In genomic region chr6:131014080-131014776, GRCh38 we compare ENCODE assay signal across 18 cellular contexts. TPM values are rescaled to one million over a fixed set of nuclear protein-coding genes. Genes with fewer than 3 reads are reported as not detected.
DNase-seq lines count a peak whose midpoint lies in the region; ATAC-seq, FAIRE-seq and TF ChIP-seq lines count a peak whose summit lies in the region.
"Had no signal": no experiment of that assay in that cellular context is flagged by ENCODE, and none has a peak within 500 bp of the region (broad histone marks: within the 10 kb centered on the region; RNA-seq: fewer than 3 reads in every experiment).

No MANE protein-coding gene starts in this region.

- no peak for TF ChIP-seq RAD21 in A549 (conservative IDR thresholded peaks at IDR 0.05 in 1 of 2, IDR thresholded peaks at IDR 0.05 in 1 of 2)

- 44% methylated on average over 5 of the region's 5 CpGs for WGBS in A549 (ENCODE audit: missing lambda C conversion rate)
- WGBS in heart right ventricle, 2 donors = 39 to 55% methylated on average over 5 of the region's 5 CpGs
- WGBS in ovary, 3 donors = 10 to 12% (median 11%) methylated on average over 5 of the region's 5 CpGs

- 0 out of 6 replicates have a peak overlapping the region, but pooled peaks of 1 of the 2 experiments have one; percentile 10 for H3K27ac ChIP-seq in A549
- no peak overlapping the region for H3K27ac ChIP-seq in astrocyte (ENCODE audit: low read depth, low read length)
- peak overlapping the region in 7 of 10 donors; percentile 9 to 70 (median 40) for H3K27ac ChIP-seq in heart right ventricle
- H3K27ac ChIP-seq in ovary = peak overlapping the region in 1 of 2 donors; percentile 65
- H3K27ac ChIP-seq: pancreas had no signal

- H3K4me3 Mint-ChIP-seq in astrocyte (ENCODE audit: unreplicated experiment) (peak overlapping the region; percentile 17), progenitor cell of endocrine pancreas (ENCODE audit: low read depth) (no peak overlapping the region)
- H3K4me3 Mint-ChIP-seq: activated naive CD8-positive, alpha-beta T cell; CD4-positive, alpha-beta T cell had no signal

- FAIRE-seq in A549 (lab: Jason Lieb, UNC) (no peak), astrocyte (lab: Jason Lieb, UNC) (no peak)
- FAIRE-seq: A204.1, GM12892, pancreas had no signal

- peak overlapping the region; percentile 23 for H3K27ac Mint-ChIP-seq in astrocyte (ENCODE audit: unreplicated experiment)
- H3K27ac Mint-ChIP-seq in progenitor cell of endocrine pancreas = peak overlapping the region; percentile 21
- H3K27ac Mint-ChIP-seq: activated naive CD8-positive, alpha-beta T cell; CD4-positive, alpha-beta T cell had no signal

- H3K9me3 Mint-ChIP-seq in astrocyte (ENCODE audit: unreplicated experiment) = peaks cover 3% of the 10 kb centered on the region
- peaks cover 8% of the 10 kb centered on the region for H3K9me3 Mint-ChIP-seq in progenitor cell of endocrine pancreas (ENCODE audit: low read depth)

- CTCF ChIA-PET in A549 (lab: Yijun Ruan, JAX) = interaction anchor here (0.5 kb wide), 1 partner anchor 21 kb away, joined by 3 read pairs; no protein-coding TSS in a partner anchor

- no peak overlapping the region for H3K9ac ChIP-seq in astrocyte (ENCODE audit: low read length)

- DNase-seq in A549 (ENCODE audit: low read depth in 1 of 2, low spot score in 1 of 2) = no peak
- no peak for DNase-seq in astrocyte (ENCODE audit: low read depth)
- DNase-seq in heart right ventricle = no peak
- DNase-seq in progenitor cell of endocrine pancreas (ENCODE audit: low spot score, unreplicated experiment) = no peak
- no peak for DNase-seq in NCI-H69 (lab: John Stamatoyannopoulos, UW)
- DNase-seq in omental fat pad (ENCODE audit: low spot score) = no peak
- DNase-seq in activated CD4-positive, alpha-beta T cell treated with anti-CD3 and anti-CD28 coated beads for 1 hour = no peak
- no peak for DNase-seq in ovary
- DNase-seq: CD4-positive, alpha-beta T cell; erythroblast; NCI-H187 treated with DMSO at 0.1 percent for 48 hours; NCI-H524; pancreas; PC-3; upper lobe of left lung had no signal

- peaks cover 11% of the 10 kb centered on the region for H4K20me1 ChIP-seq in astrocyte (ENCODE audit: insufficient read depth, low read length)

- H3K4me2 ChIP-seq in A549 = peak overlapping the region; percentile 62
- H3K4me2 ChIP-seq in astrocyte (ENCODE audit: low read length) = peak overlapping the region; percentile 75

- no peak for TF ChIP-seq EP300 in A549 (IDR thresholded peaks at IDR 0.05)
- no peak for TF ChIP-seq EP300 in ovary (IDR thresholded peaks at IDR 0.05)

- POLR2A ChIA-PET in A549 (lab: Yijun Ruan, JAX) = no interaction called here

- intact Hi-C loops in heart right ventricle (cut with DNase I) (loop anchor here in 1 of 10 donors (2.0 to 10.0 kb wide), 2 partner anchors 47 to 51 kb away; partner anchors contain the start of gene EPB41L2), ovary (cut with DNase I) (no loop called here)

- H3K4me1 Mint-ChIP-seq in astrocyte (ENCODE audit: low read depth, unreplicated experiment) (peaks cover 34% of the 10 kb centered on the region), progenitor cell of endocrine pancreas (ENCODE audit: low read depth) (peaks cover 18% of the 10 kb centered on the region)

- H3K79me2 ChIP-seq in astrocyte (ENCODE audit: insufficient read depth, low read length) = peaks cover 54% of the 10 kb centered on the region

- no peaks in the 10 kb centered on the region for H3K9me3 ChIP-seq in A549
- H3K9me3 ChIP-seq in astrocyte (ENCODE audit: insufficient read depth, low read depth, low read length) = no peaks in the 10 kb centered on the region
- H3K9me3 ChIP-seq in heart right ventricle = no peaks in the 10 kb centered on the region
- no peaks in the 10 kb centered on the region for H3K9me3 ChIP-seq in ovary
- H3K9me3 ChIP-seq: pancreas, upper lobe of left lung had no signal

- TF ChIP-seq CTCF in A549 (IDR thresholded peaks at IDR 0.05) (no peak), astrocyte (IDR thresholded peaks at IDR 0.05; ENCODE audit: insufficient read depth, low read depth, low read length) (no peak), heart right ventricle (IDR thresholded peaks at IDR 0.05) (no peak), progenitor cell of endocrine pancreas (IDR thresholded peaks at IDR 0.05; ENCODE audit: unreplicated experiment) (no peak), omental fat pad (IDR thresholded peaks at IDR 0.05) (no peak), ovary (IDR thresholded peaks at IDR 0.05) (no peak)

- TF ChIP-seq POLR2A in A549 (IDR thresholded peaks at IDR 0.05; ENCODE audit: low read length) (no peak), ovary (IDR thresholded peaks at IDR 0.05) (no peak)

- H3K36me3 ChIP-seq in astrocyte (ENCODE audit: insufficient read depth, low read length) = no peaks in the 10 kb centered on the region
- no peaks in the 10 kb centered on the region for H3K36me3 ChIP-seq in heart right ventricle
- H3K36me3 ChIP-seq in ovary = no peaks in the 10 kb centered on the region
- H3K36me3 ChIP-seq: pancreas, upper lobe of left lung had no signal

- H3K27me3 ChIP-seq in astrocyte (ENCODE audit: insufficient read depth, low read length) = no peaks in the 10 kb centered on the region
- H3K27me3 ChIP-seq in heart right ventricle = no peaks in the 10 kb centered on the region
- H3K27me3 ChIP-seq in ovary = no peaks in the 10 kb centered on the region
- H3K27me3 ChIP-seq: pancreas, upper lobe of left lung had no signal

- H3K27me3 Mint-ChIP-seq in astrocyte (ENCODE audit: low read depth, unreplicated experiment) (no peaks in the 10 kb centered on the region), progenitor cell of endocrine pancreas (no peaks in the 10 kb centered on the region)
- H3K27me3 Mint-ChIP-seq: activated naive CD8-positive, alpha-beta T cell; CD4-positive, alpha-beta T cell had no signal

- no peak overlapping the region for H2AFZ ChIP-seq in astrocyte (ENCODE audit: low read depth, low read length)

- H3K36me3 Mint-ChIP-seq in astrocyte (ENCODE audit: low read depth, unreplicated experiment) = peaks cover 3% of the 10 kb centered on the region
- peaks cover 7% of the 10 kb centered on the region for H3K36me3 Mint-ChIP-seq in progenitor cell of endocrine pancreas (ENCODE audit: insufficient read depth)

- peaks cover 44% of the 10 kb centered on the region for H3K4me1 ChIP-seq in A549
- peaks cover 15% of the 10 kb centered on the region for H3K4me1 ChIP-seq in astrocyte (ENCODE audit: insufficient read depth, low read length)
- H3K4me1 ChIP-seq in heart right ventricle = peaks cover 0 to 57% (median 36%) of the 10 kb centered on the region in 9 donors
- peaks cover 7% of the 10 kb centered on the region for H3K4me1 ChIP-seq in ovary (ENCODE audit: insufficient read depth)

- H3K4me3 ChIP-seq in A549 (no peak overlapping the region), astrocyte (ENCODE audit: insufficient read depth, low read depth, low read length) (no peak overlapping the region), heart right ventricle (peak overlapping the region in 1 of 10 donors; percentile 34), ovary (no peak overlapping the region)

- ATAC-seq in A549 = no peak
- peak in 6 of 8 donors; percentile 59 to 82 (median 69) for ATAC-seq in heart right ventricle
- ATAC-seq in omental fat pad (ENCODE audit: low FRiP score) = no peak
- ATAC-seq: PC-3 had no signal

TF ChIP-seq in A549, 52 proteins besides CTCF, POLR2A, EP300 and RAD21 (continues in another document):
- TF ChIP-seq RNF2 (IDR thresholded peaks at IDR 0.05; ENCODE audit: borderline replicate concordance, low read depth) = no peak
- TF ChIP-seq KDM5A (IDR thresholded peaks at IDR 0.05) = no peak
- no peak for TF ChIP-seq FOSB (CRISPR knock-in tag; IDR thresholded peaks at IDR 0.05)
- TF ChIP-seq CHD4 (IDR thresholded peaks at IDR 0.05; ENCODE audit: borderline replicate concordance) = no peak
- TF ChIP-seq HEYL (CRISPR knock-in tag; IDR thresholded peaks at IDR 0.05) = no peak
- no peak for TF ChIP-seq MAZ (IDR thresholded peaks at IDR 0.05; ENCODE audit: borderline replicate concordance, low read depth, low read length)
- no peak for TF ChIP-seq SMC3 (IDR thresholded peaks at IDR 0.05)
- TF ChIP-seq MAFK (IDR thresholded peaks at IDR 0.05; ENCODE audit: partially characterized antibody) = no peak
- TF ChIP-seq TP53 (CRISPR knock-in tag; IDR thresholded peaks at IDR 0.05) = no peak
- no peak for TF ChIP-seq ZC3H11A (IDR thresholded peaks at IDR 0.05)
- TF ChIP-seq NR3C1 (IDR thresholded peaks at IDR 0.05) = no peak
- no peak for TF ChIP-seq HMGXB4 (CRISPR knock-in tag; IDR thresholded peaks at IDR 0.05; ENCODE audit: borderline replicate concordance)

RNA-seq across cellular contexts. Expression of gene EPB41L2, which starts 48.8 kb away (rescaled TPM):
- 33.9 and 42.9 TPM in 2 replicates for polyA plus RNA-seq in A549 (2011; rRNA removed)
- polyA plus RNA-seq in A549 (2012; cell fraction: cytosol; rRNA removed) = 18.9 and 22.1 TPM in 2 replicates
- polyA plus RNA-seq in A549 (2012; cell fraction: nucleus; rRNA removed) = 23.5 and 43.7 TPM in 2 replicates
- polyA plus RNA-seq in A549 (2017; fragmentation: RNase III; extraction: RNeasy Plus Mini Kit Qiagen cat#74134 plus additional on column Dnase treatment) = 50.3 to 59.9 TPM (median 56.3 TPM) in 3 replicates
- polyA minus RNA-seq in A549 (2011; rRNA and poly(A)+ RNA removed) = 43.1 and 60.3 TPM in 2 replicates
- total RNA-seq in astrocyte = 120 and 136 TPM in 2 replicates
- 10 to 100 TPM; 46.1 to 98.6 (median 55.7) TPM for total RNA-seq in heart right ventricle
- polyA plus RNA-seq in heart right ventricle = 10 to 100 TPM; 18.0 to 54.8 TPM
- total RNA-seq in progenitor cell of endocrine pancreas = 61.6 and 62.7 TPM in 2 replicates
- 100 to 1,000 TPM; 104 to 317 (median 144) TPM for total RNA-seq in omental fat pad
- 100 to 1,000 TPM; 113 to 256 (median 204) TPM for total RNA-seq in ovary
- polyA plus RNA-seq in ovary = 100 to 1,000 TPM in 1 of 2 donors, 10 to 100 TPM in 1; 49.8 to 294 TPM

Comparison
In these comparisons a context has a peak if more than half of its experiments do, and no peak if none do; other contexts are left out.
1. ATAC-seq: peak in heart right ventricle (6 of 8); none in A549 (0 of 2) and omental fat pad (single experiment).